Comparison of ENCODE assay signal across 12 cellular contexts in genomic region chr5:6449465-6450158, GRCh38. TPM values are rescaled to one million over a fixed set of nuclear protein-coding genes. Genes with fewer than 3 reads are reported as not detected.
A peak's percentile ranks its signal among the peaks of the same experiment; 100 is the strongest.
DNase-seq lines count a peak whose midpoint lies in the region; ATAC-seq, FAIRE-seq and TF ChIP-seq lines count a peak whose summit lies in the region.
"Had no signal": no experiment of that assay in that cellular context is flagged by ENCODE, and none has a peak within 500 bp of the region (broad histone marks: within the 10 kb centered on the region; RNA-seq: fewer than 3 reads in every experiment).

No MANE protein-coding gene starts in this region.

- H3K4me3 Mint-ChIP-seq in astrocyte (ENCODE audit: unreplicated experiment), result peak overlapping the region; percentile 82
- peak overlapping the region in 8 of 10 donors; percentile 79 to 90 (median 83) for H3K4me3 Mint-ChIP-seq in naive thymus-derived CD4-positive, alpha-beta T cell

- H3K27me3 Mint-ChIP-seq in astrocyte (ENCODE audit: low read depth, unreplicated experiment), result peaks cover 54% of the 10 kb centered on the region
- peaks cover 49 to 55% (median 52%) of the 10 kb centered on the region in 5 donors for H3K27me3 Mint-ChIP-seq in naive thymus-derived CD4-positive, alpha-beta T cell

- H3K27ac ChIP-seq in A673 (ENCODE audit: low read depth, low read length, poor library complexity, severe bottlenecking), result no peak overlapping the region
- H3K27ac ChIP-seq in astrocyte (ENCODE audit: low read depth, low read length), result no peak overlapping the region
- no peak overlapping the region for H3K27ac ChIP-seq in naive thymus-derived CD4-positive, alpha-beta T cell (ENCODE audit: low read depth, low read length)
- H3K27ac ChIP-seq: neutrophil had no signal

- H3K4me3 ChIP-seq in A673 (ENCODE audit: low read depth, low read length, poor library complexity, severe bottlenecking) (peak overlapping the region; percentile 50), astrocyte (ENCODE audit: insufficient read depth, low read depth, low read length) (no peak overlapping the region)
- H3K4me3 ChIP-seq in naive thymus-derived CD4-positive, alpha-beta T cell (ENCODE audit: low read length), result no peak overlapping the region

- no peak overlapping the region for H2AFZ ChIP-seq in astrocyte (ENCODE audit: low read depth, low read length)

- H3K4me1 ChIP-seq in A673 (ENCODE audit: insufficient read depth, low read length, poor library complexity, severe bottlenecking) (no peaks in the 10 kb centered on the region), astrocyte (ENCODE audit: insufficient read depth, low read length) (no peaks in the 10 kb centered on the region)
- peaks cover 0 to 5% of the 10 kb centered on the region in 2 donors for H3K4me1 ChIP-seq in naive thymus-derived CD4-positive, alpha-beta T cell (ENCODE audit: control insufficient read depth in 2 of 2, insufficient read depth in 2 of 2, low read length in 2 of 2)

- no peak for TF ChIP-seq CTCF in A673 (conservative IDR thresholded peaks at IDR 0.05; ENCODE audit: low read depth, low read length)
- TF ChIP-seq CTCF in astrocyte (IDR thresholded peaks at IDR 0.05; ENCODE audit: insufficient read depth, low read depth, low read length), result no peak

- intact Hi-C loops in A673 (cut with micrococcal nuclease; ENCODE audit: unreplicated experiment), result no loop called here
- intact Hi-C loops in naive thymus-derived CD4-positive, alpha-beta T cell (cut with micrococcal nuclease), result no loop called here

- no peak overlapping the region for H3K27ac Mint-ChIP-seq in astrocyte (ENCODE audit: unreplicated experiment)
- H3K27ac Mint-ChIP-seq in naive thymus-derived CD4-positive, alpha-beta T cell, result peak overlapping the region in 2 of 9 donors; percentile 15 to 37

- H3K9me3 ChIP-seq in A673 (ENCODE audit: low read depth, low read length, poor library complexity, severe bottlenecking) (no peaks in the 10 kb centered on the region), astrocyte (ENCODE audit: insufficient read depth, low read depth, low read length) (peaks cover 3% of the 10 kb centered on the region)
- H3K9me3 ChIP-seq in naive thymus-derived CD4-positive, alpha-beta T cell (ENCODE audit: control insufficient read depth in 2 of 3, low read length in 3 of 3), result no peaks in the 10 kb centered on the region
- H3K9me3 ChIP-seq: neutrophil had no signal

- H3K4me1 Mint-ChIP-seq in astrocyte (ENCODE audit: low read depth, unreplicated experiment), result no peaks in the 10 kb centered on the region
- H3K4me1 Mint-ChIP-seq in naive thymus-derived CD4-positive, alpha-beta T cell, result peaks cover 6 to 19% (median 13%) of the 10 kb centered on the region in 7 donors

- POLR2A ChIA-PET in A673 (lab: Charles Lee; ENCODE audit: low non-redundant PET), result no interaction called here
- POLR2A ChIA-PET in naive thymus-derived CD4-positive, alpha-beta T cell (lab: Charles Lee), result no interaction called here

- no peaks in the 10 kb centered on the region for H3K79me2 ChIP-seq in astrocyte (ENCODE audit: insufficient read depth, low read length)

- BruUV-seq in A673 (replicated peaks; lab: Mats Ljungman, UMichigan), result no TSS peak

- H3K27me3 ChIP-seq in A673 (replicated peaks; ENCODE audit: insufficient read depth, low read depth, low read length, poor library complexity) (peaks cover 40% of the 10 kb centered on the region), astrocyte (ENCODE audit: insufficient read depth, low read length) (peaks cover 36% of the 10 kb centered on the region)
- peaks cover 6 to 17% of the 10 kb centered on the region in 2 donors for H3K27me3 ChIP-seq in naive thymus-derived CD4-positive, alpha-beta T cell (ENCODE audit: control insufficient read depth in 2 of 2, insufficient read depth in 2 of 2, low read length in 2 of 2)

- CTCF ChIA-PET in A673 (lab: Charles Lee), result no interaction called here
- CTCF ChIA-PET in naive thymus-derived CD4-positive, alpha-beta T cell (lab: Charles Lee), result no interaction called here

- H3K4me2 ChIP-seq in astrocyte (ENCODE audit: low read length), result peak overlapping the region; percentile 76

- H3K9me3 Mint-ChIP-seq in astrocyte (ENCODE audit: unreplicated experiment), result no peaks in the 10 kb centered on the region
- H3K9me3 Mint-ChIP-seq in naive thymus-derived CD4-positive, alpha-beta T cell, result peaks cover 0 to 6% (median 0%) of the 10 kb centered on the region in 11 donors

- no peak overlapping the region for H3K9ac ChIP-seq in astrocyte (ENCODE audit: low read length)

- H3K36me3 ChIP-seq in A673 (ENCODE audit: insufficient read depth, low read length, poor library complexity, severe bottlenecking), result no peaks in the 10 kb centered on the region
- H3K36me3 ChIP-seq in astrocyte (ENCODE audit: insufficient read depth, low read length), result no peaks in the 10 kb centered on the region
- H3K36me3 ChIP-seq in naive thymus-derived CD4-positive, alpha-beta T cell (ENCODE audit: control insufficient read depth in 2 of 3, insufficient read depth in 3 of 3, low read length in 3 of 3), result no peaks in the 10 kb centered on the region
- H3K36me3 ChIP-seq: neutrophil had no signal

- H4K20me1 ChIP-seq in astrocyte (ENCODE audit: insufficient read depth, low read length), result no peaks in the 10 kb centered on the region

- DNase-seq in A673 (ENCODE audit: low spot score) (peak; percentile 28), astrocyte (ENCODE audit: low read depth) (no peak), mesenteric fat pad (ENCODE audit: low spot score) (no peak)
- no peak for DNase-seq in naive thymus-derived CD4-positive, alpha-beta T cell
- DNase-seq in stimulated activated CD4-positive, alpha-beta T cell treated with anti-CD3 and anti-CD28 coated beads, Interleukin-4, amount 100 ng/mL, for 1 hour, result no peak
- DNase-seq: GF-D8; NK-92 treated with Interleukin-12 subunit alpha and Interleukin-12 subunit beta, amount 100 ng/mL, for 24 hours had no signal

- no peak for FAIRE-seq in astrocyte (lab: Jason Lieb, UNC)

- ATAC-seq in GM18502 (IDR thresholded peaks at IDR 0.05; ENCODE audit: poor library complexity, unreplicated experiment) (peak; percentile 19), HG03280 (IDR thresholded peaks at IDR 0.05; ENCODE audit: unreplicated experiment) (no peak), GM19463 (IDR thresholded peaks at IDR 0.05; ENCODE audit: unreplicated experiment) (no peak)
- ATAC-seq in naive thymus-derived CD4-positive, alpha-beta T cell, result no peak

- no peaks in the 10 kb centered on the region for H3K36me3 Mint-ChIP-seq in astrocyte (ENCODE audit: low read depth, unreplicated experiment)
- H3K36me3 Mint-ChIP-seq in naive thymus-derived CD4-positive, alpha-beta T cell, result no peaks in the 10 kb centered on the region

RNA-seq across cellular contexts. Expression of gene UBE2QL1, which starts 1.0 kb away (rescaled TPM):
- 0.74 and 2.6 TPM in 2 replicates for total RNA-seq in A673 (2021)
- total RNA-seq in astrocyte, result 0.34 and 0.50 TPM in 2 replicates
- under 1 TPM in 2 of 5 experiments, not detected in 3; 0.21 to 0.44 TPM for total RNA-seq in naive thymus-derived CD4-positive, alpha-beta T cell
- polyA plus RNA-seq in naive thymus-derived CD4-positive, alpha-beta T cell, result not detected
- 0.61 TPM for total RNA-seq in mesenteric fat pad
- total RNA-seq: epithelial cell of proximal tubule had no signal
